In the genomic region with DNA sequence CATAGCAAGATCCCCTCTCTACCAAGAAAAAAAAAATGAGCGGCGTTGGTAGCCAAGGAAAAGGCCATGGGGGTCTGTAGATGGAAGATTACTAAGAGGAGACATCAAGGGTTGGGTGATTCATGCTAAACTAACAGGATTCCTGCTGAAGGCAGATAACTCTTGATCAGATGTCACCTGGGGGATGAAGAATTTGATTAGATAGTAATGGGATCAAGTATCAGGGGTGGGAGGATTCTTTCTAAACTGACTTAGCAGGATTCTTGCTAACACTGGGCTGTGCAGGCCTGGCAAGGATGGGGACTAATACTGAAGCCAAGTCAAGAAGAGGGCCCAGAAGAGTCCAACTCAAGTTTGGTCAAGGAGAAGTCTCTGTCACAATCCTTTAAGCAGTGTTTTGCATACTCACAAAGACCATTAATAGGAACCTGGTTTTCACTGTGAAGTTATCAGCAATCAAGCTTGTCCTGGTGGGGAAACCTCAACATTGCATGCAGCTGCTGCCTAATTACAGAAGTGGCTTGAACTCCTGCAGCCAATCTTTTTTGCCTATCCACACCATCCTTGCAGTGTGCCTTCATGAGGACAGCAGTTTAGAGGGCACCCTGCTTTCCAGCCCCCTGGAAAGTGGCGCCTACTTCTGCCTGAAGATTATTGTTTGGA, we compare ENCODE assay signal across 16 cellular contexts.
A peak's percentile ranks its signal among the peaks of the same experiment; 100 is the strongest.
DNase-seq lines count a peak whose midpoint lies in the region; ATAC-seq and TF ChIP-seq lines count a peak whose summit lies in the region.
"Had no signal": no experiment of that assay in that cellular context is flagged by ENCODE, and none has a peak within 500 bp of the region (broad histone marks: within the 10 kb centered on the region; RNA-seq: fewer than 3 reads in every experiment).

No MANE protein-coding gene starts in this region.

- peaks cover 2% of the 10 kb centered on the region for H3K36me3 Mint-ChIP-seq in endodermal cell (ENCODE audit: low read depth)
- H3K36me3 Mint-ChIP-seq: activated naive CD8-positive, alpha-beta T cell treated with anti-CD3 and anti-CD28 coated beads, Interleukin-2, amount 10 ng/mL, durations not matched to agents 7 days and 5 days; stimulated activated effector memory CD8-positive, alpha-beta T cell treated with anti-CD3 and anti-CD28 coated beads, Interleukin-12 subunit alpha, Interleukin-12 subunit beta, amount 100 ng/mL, for 72 hours had no signal

- H3K4me1 ChIP-seq in BE2C (0 out of 2 replicates have a peak, but pooled peaks cover 3% of the 10 kb centered on the region), endodermal cell (ENCODE audit: control insufficient read depth, insufficient read depth, low read length) (peaks cover 26% of the 10 kb centered on the region)
- H3K4me1 ChIP-seq: esophagus muscularis mucosa, parathyroid adenoma, SJSA1 had no signal

- no peak overlapping the region for H3K4me3 ChIP-seq in BE2C (ENCODE audit: low read depth, low read length)
- H3K4me3 ChIP-seq in endodermal cell (ENCODE audit: low read length) = no peak overlapping the region
- H3K4me3 ChIP-seq: esophagus muscularis mucosa, SJSA1 had no signal

- in situ Hi-C loops in G401 (cut with HindIII; ENCODE audit: low sequenced_read_pairs) = no loop called here

- H3K36me3 ChIP-seq in BE2C = no peaks in the 10 kb centered on the region
- peaks cover 18% of the 10 kb centered on the region for H3K36me3 ChIP-seq in endodermal cell (ENCODE audit: control insufficient read depth, insufficient read depth, low read length)
- H3K36me3 ChIP-seq: esophagus muscularis mucosa, SJSA1 had no signal

- no peaks in the 10 kb centered on the region for H3K9me3 Mint-ChIP-seq in endodermal cell
- H3K9me3 Mint-ChIP-seq: activated naive CD8-positive, alpha-beta T cell treated with anti-CD3 and anti-CD28 coated beads, Interleukin-2, amount 10 ng/mL, durations not matched to agents 7 days and 5 days; stimulated activated effector memory CD8-positive, alpha-beta T cell treated with anti-CD3 and anti-CD28 coated beads, Interleukin-12 subunit alpha, Interleukin-12 subunit beta, amount 100 ng/mL, for 72 hours had no signal

- no peak overlapping the region for H3K27ac ChIP-seq in endodermal cell (ENCODE audit: low read depth, low read length)
- H3K27ac ChIP-seq: esophagus muscularis mucosa, parathyroid adenoma, SJSA1, VCaP had no signal

- peak overlapping the region; percentile 28 for H3K9ac ChIP-seq in endodermal cell (ENCODE audit: extremely low read depth, low read length, poor library complexity, severe bottlenecking)
- H3K9ac ChIP-seq: parathyroid adenoma had no signal

- H3K27ac Mint-ChIP-seq in endodermal cell = peak overlapping the region; percentile 83
- H3K27ac Mint-ChIP-seq: activated naive CD8-positive, alpha-beta T cell treated with anti-CD3 and anti-CD28 coated beads, Interleukin-2, amount 10 ng/mL, durations not matched to agents 7 days and 5 days; stimulated activated effector memory CD8-positive, alpha-beta T cell treated with anti-CD3 and anti-CD28 coated beads, Interleukin-12 subunit alpha, Interleukin-12 subunit beta, amount 100 ng/mL, for 72 hours had no signal

- no peaks in the 10 kb centered on the region for H3K9me3 ChIP-seq in BE2C
- no peaks in the 10 kb centered on the region for H3K9me3 ChIP-seq in endodermal cell (ENCODE audit: control insufficient read depth, low read length)
- H3K9me3 ChIP-seq: esophagus muscularis mucosa, SJSA1 had no signal

- ATAC-seq in GM18508 (IDR thresholded peaks at IDR 0.05; ENCODE audit: insufficient read depth, unreplicated experiment) = peak; percentile 53
- ATAC-seq: stimulated activated effector memory CD8-positive, alpha-beta T cell treated with anti-CD3 and anti-CD28 coated beads, Interleukin-12 subunit alpha, Interleukin-12 subunit beta, amount 100 ng/mL, for 72 hours had no signal

- H3K4me1 Mint-ChIP-seq in endodermal cell = peaks cover 59% of the 10 kb centered on the region
- H3K4me1 Mint-ChIP-seq: activated naive CD8-positive, alpha-beta T cell treated with anti-CD3 and anti-CD28 coated beads, Interleukin-2, amount 10 ng/mL, durations not matched to agents 7 days and 5 days; stimulated activated effector memory CD8-positive, alpha-beta T cell treated with anti-CD3 and anti-CD28 coated beads, Interleukin-12 subunit alpha, Interleukin-12 subunit beta, amount 100 ng/mL, for 72 hours had no signal

- no peak for DNase-seq in BE2C
- peak; percentile 5 for DNase-seq in MV-4-11 (lab: John Stamatoyannopoulos, UW)
- peak; percentile 78 for DNase-seq in endodermal cell
- no peak for DNase-seq in NCI-H2171 (lab: John Stamatoyannopoulos, UW)
- no peak for DNase-seq in EL
- no peak for DNase-seq in G401 (ENCODE audit: low spot score)
- DNase-seq in nucleus accumbens (lab: John Stamatoyannopoulos, UW) = no peak
- DNase-seq: activated naive CD8-positive, alpha-beta T cell treated with anti-CD3 and anti-CD28 coated beads, Interleukin-2, amount 10 ng/mL, durations not matched to agents 7 days and 5 days; DMS79; NCI-H510A treated with DMSO at 0.1 percent for 48 hours had no signal

- H3K27me3 Mint-ChIP-seq in endodermal cell (ENCODE audit: insufficient read depth) = no peaks in the 10 kb centered on the region

- 40 to 60% methylated on average over 1 to 3 of the region's 3 CpGs for WGBS in endodermal cell (ENCODE audit: insufficient coverage in 1 of 2, insufficient read length in 1 of 2), 2 experiments

- H3K27me3 ChIP-seq in BE2C (peaks cover 6% of the 10 kb centered on the region), endodermal cell (ENCODE audit: control insufficient read depth, insufficient read depth, low read length, poor library complexity, severe bottlenecking) (no peaks in the 10 kb centered on the region)
- H3K27me3 ChIP-seq: esophagus muscularis mucosa had no signal

- H3K4me3 Mint-ChIP-seq in endodermal cell = no peak overlapping the region
- H3K4me3 Mint-ChIP-seq: activated naive CD8-positive, alpha-beta T cell treated with anti-CD3 and anti-CD28 coated beads, Interleukin-2, amount 10 ng/mL, durations not matched to agents 7 days and 5 days; stimulated activated effector memory CD8-positive, alpha-beta T cell treated with anti-CD3 and anti-CD28 coated beads, Interleukin-12 subunit alpha, Interleukin-12 subunit beta, amount 100 ng/mL, for 72 hours had no signal

- TF ChIP-seq CTCF in BE2C (IDR thresholded peaks at IDR 0.05; ENCODE audit: low read depth, low read length) = peak; percentile 37; the same call in 1 of the 2 replicates
- TF ChIP-seq CTCF in endodermal cell (conservative IDR thresholded peaks at IDR 0.05) = peak; percentile 79

Comparison
In these comparisons a context has a peak if more than half of its experiments do, and no peak if none do; other contexts are left out.
1. DNase-seq: peak in MV-4-11 (single experiment) and endodermal cell (single experiment); none in BE2C (single experiment), NCI-H2171 (single experiment), EL (single experiment), G401 (single experiment) and nucleus accumbens (0 of 56).